ENCODE assay signal across 10 cellular contexts in genomic region chr3:154844863-154845262, GRCh38.
"Had no signal": no experiment of that assay in that cellular context is flagged by ENCODE, and none has a peak within 500 bp of the region (broad histone marks: within the 10 kb centered on the region; RNA-seq: fewer than 3 reads in every experiment).

No MANE protein-coding gene starts in this region.

- H3K9me3 ChIP-seq: gastroesophageal sphincter, sigmoid colon had no signal

- H3K4me3 ChIP-seq: gastroesophageal sphincter, sigmoid colon had no signal

- H3K4me1 ChIP-seq: gastroesophageal sphincter, sigmoid colon had no signal

- ATAC-seq: activated CD4-positive, CD25-positive, alpha-beta regulatory T cell treated with anti-CD3 and anti-CD28 coated beads, Interleukin-2, amount 50 U/mL, for 24 hours; gastroesophageal sphincter had no signal

- H3K9me3 Mint-ChIP-seq: activated T-helper 2 cell treated with anti-CD3 and anti-CD28 coated beads, Interferon-gamma antibody, Interleukin-2, Interleukin-4, amounts not matched to agents 10 μg/mL and 5 μg/mL and 100 μg/mL, durations not matched to agents 14 hours and 24 hours and 36 hours; stimulated activated naive CD8-positive, alpha-beta T cell treated with anti-CD3 and anti-CD28 coated beads, Interleukin-15, Interleukin-2, amounts not matched to agents 100 ng/mL and 50 ng/mL, for 24 hours had no signal

- H3K36me3 Mint-ChIP-seq: activated naive CD4-positive, alpha-beta T cell treated with anti-CD3 and anti-CD28 coated beads, Interleukin-2, amount 10 ng/mL, durations not matched to agents 7 days and 5 days had no signal

- H3K36me3 ChIP-seq: gastroesophageal sphincter, sigmoid colon had no signal

- H3K27me3 Mint-ChIP-seq: activated naive CD4-positive, alpha-beta T cell treated with anti-CD3 and anti-CD28 coated beads, Interleukin-2, amount 10 ng/mL, durations not matched to agents 7 days and 5 days; stimulated activated naive CD8-positive, alpha-beta T cell treated with anti-CD3 and anti-CD28 coated beads, Interleukin-15, Interleukin-2, amounts not matched to agents 100 ng/mL and 50 ng/mL, for 24 hours had no signal

- H3K4me1 Mint-ChIP-seq: activated naive CD4-positive, alpha-beta T cell treated with anti-CD3 and anti-CD28 coated beads, Interleukin-2, amount 10 ng/mL, durations not matched to agents 7 days and 5 days had no signal

- DNase-seq: activated naive CD4-positive, alpha-beta T cell treated with anti-CD3 and anti-CD28 coated beads, Interleukin-2, amount 10 ng/mL, durations not matched to agents 7 days and 5 days; hippocampal formation; mesendoderm; sigmoid colon; stimulated activated CD4-positive, alpha-beta T cell treated with anti-CD3 and anti-CD28 coated beads, Interleukin-2, amount 100 ng/mL, for 48 hours; stimulated activated CD8-positive, alpha-beta memory T cell treated with anti-CD3 and anti-CD28 coated beads, Interleukin-4, amount 100 ng/mL, for 48 hours had no signal

- H3K27ac Mint-ChIP-seq: activated naive CD4-positive, alpha-beta T cell treated with anti-CD3 and anti-CD28 coated beads, Interleukin-2, amount 10 ng/mL, durations not matched to agents 7 days and 5 days; activated T-helper 2 cell treated with anti-CD3 and anti-CD28 coated beads, Interferon-gamma antibody, Interleukin-2, Interleukin-4, amounts not matched to agents 10 μg/mL and 5 μg/mL and 100 μg/mL, durations not matched to agents 14 hours and 24 hours and 36 hours; stimulated activated naive CD8-positive, alpha-beta T cell treated with anti-CD3 and anti-CD28 coated beads, Interleukin-15, Interleukin-2, amounts not matched to agents 100 ng/mL and 50 ng/mL, for 24 hours had no signal

- H3K4me3 Mint-ChIP-seq: activated naive CD4-positive, alpha-beta T cell treated with anti-CD3 and anti-CD28 coated beads, Interleukin-2, amount 10 ng/mL, durations not matched to agents 7 days and 5 days; stimulated activated naive CD8-positive, alpha-beta T cell treated with anti-CD3 and anti-CD28 coated beads, Interleukin-15, Interleukin-2, amounts not matched to agents 100 ng/mL and 50 ng/mL, for 24 hours had no signal

- H3K27me3 ChIP-seq: gastroesophageal sphincter, sigmoid colon had no signal

- H3K27ac ChIP-seq: gastroesophageal sphincter, sigmoid colon had no signal
